In genomic region chr15:90412356-90413194, GRCh38 we compare ENCODE assay signal across 8 cellular contexts. TPM values are rescaled to one million over a fixed set of nuclear protein-coding genes. Genes with fewer than 3 reads are reported as not detected.
DNase-seq lines count a peak whose midpoint lies in the region; ATAC-seq and TF ChIP-seq lines count a peak whose summit lies in the region.

No MANE protein-coding gene starts in this region.

- no peaks in the 10 kb centered on the region for H3K36me3 ChIP-seq in CD4-positive, alpha-beta memory T cell (ENCODE audit: insufficient read depth, low read length)
- H3K36me3 ChIP-seq in SJSA1: peaks cover 3% of the 10 kb centered on the region; the same call in 1 of the 2 replicates
- no peaks in the 10 kb centered on the region for H3K36me3 ChIP-seq in prostate gland

- no peak overlapping the region for H3K4me3 ChIP-seq in CD4-positive, alpha-beta memory T cell (ENCODE audit: low read length in 2 of 2)
- H3K4me3 ChIP-seq in SJSA1: no peak overlapping the region
- H3K4me3 ChIP-seq in prostate gland: no peak overlapping the region

- CTCF ChIA-PET in CD4-positive, alpha-beta memory T cell (lab: Charles Lee; ENCODE audit: partially characterized antibody): interaction anchor here (1.1 to 3.1 kb wide), 3 partner anchors 10 to 93 kb away, joined by 3 to 11 read pairs (median 4); no protein-coding TSS in a partner anchor

- DNase-seq in CD4-positive, alpha-beta memory T cell: peak in 1 of 5 donors; percentile 32
- peak; percentile 65 to 68 for DNase-seq in SJSA1 (ENCODE audit: low read depth in 1 of 2, low spot score in 2 of 2)
- peak; percentile 23 for DNase-seq in fibroblast of the conjunctiva (ENCODE audit: low read depth)
- DNase-seq in prostate gland (ENCODE audit: low spot score): peak; percentile 76
- DNase-seq in cerebellar nuclear complex (lab: John Stamatoyannopoulos, UW): no peak
- DNase-seq in NCI-H524 treated with DMSO at 0.1 percent for 48 hours (lab: John Stamatoyannopoulos, UW): no peak

- H3K4me1 Mint-ChIP-seq in CD4-positive, alpha-beta memory T cell: peaks cover 57 to 87% (median 72%) of the 10 kb centered on the region in 4 donors

- H3K27me3 ChIP-seq in CD4-positive, alpha-beta memory T cell (ENCODE audit: insufficient read depth, low read length): no peaks in the 10 kb centered on the region
- H3K27me3 ChIP-seq in SJSA1 (replicated peaks) (no peaks in the 10 kb centered on the region), prostate gland (replicated peaks; ENCODE audit: insufficient read depth) (no peaks in the 10 kb centered on the region)

- peaks cover 0 to 3% (median 0%) of the 10 kb centered on the region in 8 donors for H3K9me3 Mint-ChIP-seq in CD4-positive, alpha-beta memory T cell

- H3K27ac ChIP-seq in CD4-positive, alpha-beta memory T cell (ENCODE audit: low read depth, low read length): no peak overlapping the region
- peak overlapping the region; percentile 91 for H3K27ac ChIP-seq in SJSA1
- H3K27ac ChIP-seq in prostate gland: peak overlapping the region; percentile 28 to 39

- 36% methylated on average over 3 of the region's 3 CpGs for WGBS in prostate gland

- peak; percentile 92 for ATAC-seq in GM19395 (IDR thresholded peaks at IDR 0.05; ENCODE audit: unreplicated experiment)
- peak; percentile 92 for ATAC-seq in HG03432 (IDR thresholded peaks at IDR 0.05; ENCODE audit: unreplicated experiment)

- H3K4me1 ChIP-seq in CD4-positive, alpha-beta memory T cell (ENCODE audit: insufficient read depth, low read length): peaks cover 57% of the 10 kb centered on the region
- H3K4me1 ChIP-seq in SJSA1 (replicated peaks): peaks cover 40% of the 10 kb centered on the region
- H3K4me1 ChIP-seq in prostate gland (replicated peaks): no peaks in the 10 kb centered on the region

- intact Hi-C loops in CD4-positive, alpha-beta memory T cell (cut with micrococcal nuclease): no loop called here
- intact Hi-C loops in prostate gland (cut with DNase I): no loop called here

- no peak for TF ChIP-seq CTCF in prostate gland (IDR thresholded peaks at IDR 0.05)

- H3K9me3 ChIP-seq in CD4-positive, alpha-beta memory T cell (ENCODE audit: control insufficient read depth in 1 of 2, low read length in 2 of 2): no peaks in the 10 kb centered on the region
- H3K9me3 ChIP-seq in SJSA1 (replicated peaks): no peaks in the 10 kb centered on the region
- no peaks in the 10 kb centered on the region for H3K9me3 ChIP-seq in prostate gland

- H3K27me3 Mint-ChIP-seq in CD4-positive, alpha-beta memory T cell: no peaks in the 10 kb centered on the region

- peak overlapping the region in 6 of 7 donors; percentile 36 to 81 (median 64) for H3K27ac Mint-ChIP-seq in CD4-positive, alpha-beta memory T cell

- peaks cover 23 to 29% of the 10 kb centered on the region in 2 donors for H3K36me3 Mint-ChIP-seq in CD4-positive, alpha-beta memory T cell

- peak overlapping the region in 6 of 8 donors; percentile 13 to 69 (median 52) for H3K4me3 Mint-ChIP-seq in CD4-positive, alpha-beta memory T cell

- no peak for TF ChIP-seq POLR2A in prostate gland (IDR thresholded peaks at IDR 0.05)

- POLR2A ChIA-PET in CD4-positive, alpha-beta memory T cell (lab: Charles Lee; ENCODE audit: partially characterized antibody): interaction anchor here (0.6 to 2.0 kb wide), 3 partner anchors 21 to 32 kb away, joined by 4 to 12 read pairs (median 9); partner anchors contain the start of gene IQGAP1

RNA-seq across cellular contexts. Expression of gene IQGAP1, which starts 24.5 kb away (rescaled TPM):
- 100 to 1,000 TPM; 128 to 132 TPM for total RNA-seq in CD4-positive, alpha-beta memory T cell
- 100 to 1,000 TPM in 1 of 2 donors, 10 to 100 TPM in 1; 86.1 to 121 TPM for polyA plus RNA-seq in CD4-positive, alpha-beta memory T cell
- 163 and 235 TPM in 2 replicates for total RNA-seq in SJSA1 (2014; rRNA removed; shearing (Covaris generic))
- 100 to 1,000 TPM; 131 to 155 TPM for total RNA-seq in prostate gland

Comparison
In these comparisons a context has a peak if more than half of its experiments do, and no peak if none do; other contexts are left out.
1. DNase-seq: peak in SJSA1 (2 of 2), fibroblast of the conjunctiva (single experiment) and prostate gland (single experiment); none in cerebellar nuclear complex (0 of 2) and NCI-H524 treated with DMSO at 0.1 percent for 48 hours (single experiment).